Comparison of ENCODE assay signal across 25 cellular contexts in the genomic region with DNA sequence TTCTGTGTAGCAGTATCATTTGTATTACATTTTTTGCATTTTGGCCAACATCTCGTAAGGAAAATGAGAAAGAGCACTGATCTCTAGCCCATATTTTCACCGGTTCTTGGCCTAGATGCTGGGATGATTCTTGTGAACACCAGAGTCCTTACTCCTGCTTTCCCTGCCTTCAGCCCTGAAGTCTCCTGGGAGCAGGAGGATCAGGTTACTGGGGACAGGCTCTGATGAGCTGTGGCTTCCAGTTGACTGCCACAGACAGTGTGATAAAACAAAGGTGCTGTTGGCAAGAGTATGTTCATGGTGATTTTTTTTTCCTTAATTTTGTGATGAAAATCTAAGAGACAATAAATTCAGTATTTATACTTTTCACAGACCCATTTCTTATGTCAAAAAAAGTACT. TPM values are rescaled to one million over a fixed set of nuclear protein-coding genes. Genes with fewer than 3 reads are reported as not detected.
DNase-seq lines count a peak whose midpoint lies in the region; ATAC-seq and TF ChIP-seq lines count a peak whose summit lies in the region.
"Had no signal": no experiment of that assay in that cellular context is flagged by ENCODE, and none has a peak within 500 bp of the region (broad histone marks: within the 10 kb centered on the region; RNA-seq: fewer than 3 reads in every experiment).

No MANE protein-coding gene starts in this region.

- H3K27me3 ChIP-seq in dorsolateral prefrontal cortex, result no peaks in the 10 kb centered on the region
- H3K27me3 ChIP-seq: BLaER1, heart left ventricle, MG63, Peyer's patch, SJSA1 had no signal

- H3K9me3 ChIP-seq in T-helper 17 cell (ENCODE audit: control insufficient read depth, low read length, poor library complexity, severe bottlenecking), result no peaks in the 10 kb centered on the region
- H3K9me3 ChIP-seq: BLaER1, heart left ventricle, MG63, Peyer's patch, SJSA1 had no signal

- H3K27ac ChIP-seq in dorsolateral prefrontal cortex, result no peak overlapping the region
- H3K27ac ChIP-seq: BLaER1 had no signal

- no peaks in the 10 kb centered on the region for H3K27me3 Mint-ChIP-seq in activated naive CD8-positive, alpha-beta T cell
- no peaks in the 10 kb centered on the region for H3K27me3 Mint-ChIP-seq in activated naive CD8-positive, alpha-beta T cell treated with anti-CD3 and anti-CD28 coated beads for 36 hours
- H3K27me3 Mint-ChIP-seq in T-helper 17 cell, result no peaks in the 10 kb centered on the region
- no peaks in the 10 kb centered on the region for H3K27me3 Mint-ChIP-seq in T-helper 2 cell treated with Interferon-gamma antibody and Interleukin-4, amounts not matched to agents 5 μg/mL and 100 μg/mL, for 36 hours (ENCODE audit: low read depth)
- H3K27me3 Mint-ChIP-seq: brain had no signal

- ATAC-seq in T-helper 17 cell, result no peak
- ATAC-seq in GM18907 (IDR thresholded peaks at IDR 0.05; ENCODE audit: unreplicated experiment), result no peak
- ATAC-seq: activated naive CD4-positive, alpha-beta T cell treated with anti-CD3 and anti-CD28 coated beads, Interleukin-2, amount 50 U/mL, for 72 hours; activated T-cell treated with anti-CD3 and anti-CD28 coated beads, Interleukin-2, amount 50 U/mL, for 4 hours; heart left ventricle; left ventricle myocardium superior; WTC11 had no signal

- H3K4me1 Mint-ChIP-seq in activated naive CD8-positive, alpha-beta T cell (ENCODE audit: low read depth), result peaks cover 49% of the 10 kb centered on the region
- H3K4me1 Mint-ChIP-seq in activated naive CD8-positive, alpha-beta T cell treated with anti-CD3 and anti-CD28 coated beads for 36 hours, result peaks cover 37% of the 10 kb centered on the region
- H3K4me1 Mint-ChIP-seq in T-helper 17 cell, result peaks cover 33% of the 10 kb centered on the region
- peaks cover 21% of the 10 kb centered on the region for H3K4me1 Mint-ChIP-seq in T-helper 2 cell treated with Interferon-gamma antibody and Interleukin-4, amounts not matched to agents 5 μg/mL and 100 μg/mL, for 36 hours (ENCODE audit: low read depth)
- H3K4me1 Mint-ChIP-seq: WTC11 had no signal

- no peaks in the 10 kb centered on the region for H3K9me3 Mint-ChIP-seq in activated naive CD8-positive, alpha-beta T cell (ENCODE audit: low read depth)
- no peaks in the 10 kb centered on the region for H3K9me3 Mint-ChIP-seq in activated naive CD8-positive, alpha-beta T cell treated with anti-CD3 and anti-CD28 coated beads for 36 hours
- no peaks in the 10 kb centered on the region for H3K9me3 Mint-ChIP-seq in T-helper 2 cell treated with Interferon-gamma antibody and Interleukin-4, amounts not matched to agents 5 μg/mL and 100 μg/mL, for 36 hours
- H3K9me3 Mint-ChIP-seq: activated naive CD4-positive, alpha-beta T cell treated with anti-CD3 and anti-CD28 coated beads, Interleukin-2, amount 50 U/mL, for 72 hours; activated T-cell treated with anti-CD3 and anti-CD28 coated beads, Interleukin-2, amount 50 U/mL, for 4 hours; brain; immature natural killer cell; WTC11 had no signal

- H3K4me3 ChIP-seq in dorsolateral prefrontal cortex, result no peak overlapping the region
- H3K4me3 ChIP-seq: BLaER1, heart left ventricle, MG63, Peyer's patch, SJSA1 had no signal

- no peak for DNase-seq in activated naive CD8-positive, alpha-beta T cell treated with anti-CD3 and anti-CD28 coated beads for 36 hours
- DNase-seq in T-helper 17 cell, result no peak
- DNase-seq in myocyte (ENCODE audit: low read depth), result peak; percentile 69
- no peak for DNase-seq in dorsolateral prefrontal cortex
- DNase-seq in SKM-1 (lab: John Stamatoyannopoulos, UW; ENCODE audit: unreplicated experiment), result no peak
- no peak for DNase-seq in T-helper 2 cell treated with Interferon-gamma antibody and Interleukin-4, amounts not matched to agents 5 μg/mL and 100 μg/mL, for 36 hours (ENCODE audit: low spot score)
- DNase-seq: activated CD4-positive, alpha-beta T cell treated with anti-CD3 and anti-CD28 coated beads, Interleukin-2, amount 50 U/mL, for 48 hours; activated T-cell treated with anti-CD3 and anti-CD28 coated beads, Interleukin-2, amount 50 U/mL, for 4 hours; DMS 273 treated with DMSO at 0.1 percent for 48 hours; heart left ventricle; immature natural killer cell; left ventricle myocardium superior; MG63; NCI-H1417 treated with DMSO at 0.1 percent for 48 hours; NCI-H226; NK-92 treated with Interleukin-12 subunit alpha and Interleukin-12 subunit beta, amount 100 ng/mL, for 24 hours; nucleus accumbens; Peyer's patch had no signal

- H3K27ac Mint-ChIP-seq in activated naive CD8-positive, alpha-beta T cell, result peak overlapping the region; percentile 22
- no peak overlapping the region for H3K27ac Mint-ChIP-seq in activated naive CD8-positive, alpha-beta T cell treated with anti-CD3 and anti-CD28 coated beads for 36 hours
- peak overlapping the region; percentile 74 for H3K27ac Mint-ChIP-seq in T-helper 17 cell
- no peak overlapping the region for H3K27ac Mint-ChIP-seq in T-helper 2 cell treated with Interferon-gamma antibody and Interleukin-4, amounts not matched to agents 5 μg/mL and 100 μg/mL, for 36 hours
- H3K27ac Mint-ChIP-seq: WTC11 had no signal

- H3K4me3 Mint-ChIP-seq in activated naive CD8-positive, alpha-beta T cell, result no peak overlapping the region
- no peak overlapping the region for H3K4me3 Mint-ChIP-seq in activated naive CD8-positive, alpha-beta T cell treated with anti-CD3 and anti-CD28 coated beads for 36 hours
- no peak overlapping the region for H3K4me3 Mint-ChIP-seq in T-helper 17 cell
- no peak overlapping the region for H3K4me3 Mint-ChIP-seq in T-helper 2 cell treated with Interferon-gamma antibody and Interleukin-4, amounts not matched to agents 5 μg/mL and 100 μg/mL, for 36 hours
- H3K4me3 Mint-ChIP-seq: activated T-cell treated with anti-CD3 and anti-CD28 coated beads, Interleukin-2, amount 50 U/mL, for 4 hours; brain; immature natural killer cell; WTC11 had no signal

- no peak for TF ChIP-seq CTCF in dorsolateral prefrontal cortex (IDR thresholded peaks at IDR 0.05 in 54 of 56, conservative IDR thresholded peaks at IDR 0.05 in 2 of 56; ENCODE audit: low read depth in 1 of 56, partially characterized antibody in 56 of 56)

- H3K36me3 Mint-ChIP-seq in activated naive CD8-positive, alpha-beta T cell, result peaks cover 38% of the 10 kb centered on the region
- H3K36me3 Mint-ChIP-seq in activated naive CD8-positive, alpha-beta T cell treated with anti-CD3 and anti-CD28 coated beads for 36 hours, result peaks cover 48% of the 10 kb centered on the region
- H3K36me3 Mint-ChIP-seq in T-helper 17 cell (ENCODE audit: low read depth), result peaks cover 21% of the 10 kb centered on the region
- H3K36me3 Mint-ChIP-seq in T-helper 2 cell treated with Interferon-gamma antibody and Interleukin-4, amounts not matched to agents 5 μg/mL and 100 μg/mL, for 36 hours (ENCODE audit: low read depth), result peaks cover 74% of the 10 kb centered on the region

- intact Hi-C loops in dorsolateral prefrontal cortex (cut with DNase I), result no loop called here

RNA-seq across cellular contexts. Expression of a gene that starts 34.2 kb away (rescaled TPM):
- 100 to 1,000 TPM; 174 to 178 TPM for total RNA-seq in activated naive CD8-positive, alpha-beta T cell treated with anti-CD3 and anti-CD28 coated beads for 36 hours
- 10 to 100 TPM; 59.2 to 67.5 TPM for total RNA-seq in T-helper 17 cell
- 187 and 265 TPM in 2 replicates for total RNA-seq in myocyte
- polyA plus RNA-seq in myocyte (2012), result 87.8 TPM
- 10 to 100 TPM; 19.7 to 50.9 (median 31.0) TPM for total RNA-seq in dorsolateral prefrontal cortex

RNA-seq across cellular contexts. Expression of a gene that starts 58.3 kb away (rescaled TPM):
- total RNA-seq in activated naive CD8-positive, alpha-beta T cell treated with anti-CD3 and anti-CD28 coated beads for 36 hours, result 10 to 100 TPM; 37.6 to 41.4 TPM
- total RNA-seq in T-helper 17 cell (10 to 100 TPM; 56.7 to 79.4 TPM), myocyte (142 and 170 TPM in 2 replicates), dorsolateral prefrontal cortex (100 to 1,000 TPM in 52 of 120 experiments, 10 to 100 TPM in 68; 65.9 to 153 (median 96.7) TPM)
- polyA plus RNA-seq in myocyte (2012), result 94.5 TPM

Comparison
In these comparisons a context has a peak if more than half of its experiments do, and no peak if none do; other contexts are left out.
1. H3K27ac Mint-ChIP-seq: peak in activated naive CD8-positive, alpha-beta T cell (single experiment) and T-helper 17 cell (single experiment); none in activated naive CD8-positive, alpha-beta T cell treated with anti-CD3 and anti-CD28 coated beads for 36 hours (single experiment) and T-helper 2 cell treated with Interferon-gamma antibody and Interleukin-4, amounts not matched to agents 5 μg/mL and 100 μg/mL, for 36 hours (single experiment).